ENCODE assay signal across 9 cellular contexts in the genomic region with DNA sequence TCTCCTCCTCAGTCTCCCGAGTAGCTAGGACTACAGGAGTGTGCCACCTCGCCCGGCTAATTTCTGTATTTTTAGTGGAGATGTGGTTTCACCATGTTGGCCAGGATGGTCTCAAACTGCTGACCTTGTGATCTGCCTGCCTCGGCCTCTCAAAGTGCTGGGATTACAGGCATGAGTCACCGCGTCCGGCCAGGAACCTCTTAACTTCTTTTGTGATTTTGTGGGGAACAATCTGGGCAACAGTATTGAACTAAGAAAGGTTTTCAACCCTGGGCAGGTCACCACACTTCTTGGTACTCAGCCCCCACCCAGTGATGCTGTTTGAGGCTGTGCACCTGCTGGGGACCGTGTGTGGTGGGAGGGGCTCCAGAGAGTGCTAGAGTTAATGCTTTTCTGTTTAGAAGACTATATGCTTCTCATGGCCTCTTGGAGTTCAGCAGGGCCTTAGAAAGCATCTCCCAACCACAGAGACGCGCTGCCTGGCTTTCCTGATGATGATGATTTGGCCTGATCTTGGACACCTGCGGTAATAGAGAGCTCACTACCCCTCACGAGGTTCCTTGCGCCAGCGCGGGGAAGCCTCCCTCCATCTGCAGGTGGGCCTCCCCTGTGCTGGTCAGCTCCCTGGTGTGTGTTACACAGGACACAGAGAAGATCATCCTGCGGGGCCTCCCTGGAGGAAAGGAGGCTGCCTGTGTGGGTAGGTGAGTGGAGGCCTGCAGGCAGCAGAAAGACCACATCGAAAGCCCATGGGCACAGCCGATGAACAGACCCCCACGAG. TPM values are rescaled to one million over a fixed set of nuclear protein-coding genes. Genes with fewer than 3 reads are reported as not detected.
DNase-seq lines count a peak whose midpoint lies in the region; ATAC-seq and TF ChIP-seq lines count a peak whose summit lies in the region.
"Had no signal": no experiment of that assay in that cellular context is flagged by ENCODE, and none has a peak within 500 bp of the region (broad histone marks: within the 10 kb centered on the region; RNA-seq: fewer than 3 reads in every experiment).

No MANE protein-coding gene starts in this region.

- intact Hi-C loops in Caco-2 (cut with micrococcal nuclease; ENCODE audit: unreplicated experiment): loop anchor here (5.0 kb wide), 1 partner anchor 53 kb away; a partner anchor contains a TSS

- TF ChIP-seq CTCF in Caco-2 (IDR thresholded peaks at IDR 0.05; ENCODE audit: insufficient read depth in 1 of 2, low read depth in 1 of 2, low read length in 1 of 2, severe bottlenecking in 1 of 2, unreplicated experiment in 1 of 2) (no peak), neural progenitor cell (IDR thresholded peaks at IDR 0.05) (no peak)

- no peaks in the 10 kb centered on the region for H3K79me2 ChIP-seq in neural progenitor cell (ENCODE audit: low read depth)

- peak overlapping the region; percentile 98 for H3K4me2 ChIP-seq in neural progenitor cell

- H3K4me1 ChIP-seq in Caco-2: no peaks in the 10 kb centered on the region
- H3K4me1 ChIP-seq in neural progenitor cell: no peaks in the 10 kb centered on the region

- peak overlapping the region; percentile 81 for H3K27ac Mint-ChIP-seq in Caco-2 (ENCODE audit: unreplicated experiment)
- H3K27ac Mint-ChIP-seq in IgD-negative memory B cell: peak overlapping the region in 1 of 3 donors; percentile 22
- peak overlapping the region; percentile 94 for H3K27ac Mint-ChIP-seq in neural progenitor cell

- H3K4me3 ChIP-seq in Caco-2 (ENCODE audit: low read depth, low read length) (peak overlapping the region; percentile 95; the same call in 1 of the 2 replicates), neural progenitor cell (peak overlapping the region; percentile 96)

- peaks cover 4% of the 10 kb centered on the region for H3F3A ChIP-seq in neural progenitor cell (ENCODE audit: low read depth)

- H3K27me3 ChIP-seq in Caco-2 (replicated peaks; ENCODE audit: control insufficient read depth, insufficient read depth, low read length) (no peaks in the 10 kb centered on the region), neural progenitor cell (peaks cover 12% of the 10 kb centered on the region)

- no peak overlapping the region for H2AFZ ChIP-seq in neural progenitor cell (replicated peaks)

- TSS peak; percentile 22 for BruUV-seq in Caco-2 (replicated peaks; lab: Mats Ljungman, UMichigan)

- no peak for ATAC-seq in HG02623 (IDR thresholded peaks at IDR 0.05; ENCODE audit: unreplicated experiment)

- POLR2A ChIA-PET in Caco-2 (lab: Charles Lee): interaction anchor here (0.6 to 2.6 kb wide), 2 partner anchors 10 to 32 kb away, joined by 4 to 13 read pairs; no protein-coding TSS in a partner anchor

- CTCF ChIA-PET in Caco-2 (lab: Charles Lee): interaction anchor here (0.5 to 1.8 kb wide), 5 partner anchors 9 to 52 kb away, joined by 3 to 6 read pairs (median 3); no protein-coding TSS in a partner anchor

- DNase-seq in Caco-2 (no peak), neural progenitor cell (ENCODE audit: low spot score) (no peak), A172 (ENCODE audit: low spot score) (no peak)
- no peak for DNase-seq in activated CD4-positive, alpha-beta T cell treated with anti-CD3 and anti-CD28 coated beads for 1 hour
- DNase-seq: cortex of kidney had no signal

- H3K4me1 Mint-ChIP-seq in Caco-2 (ENCODE audit: low read depth, unreplicated experiment): peaks cover 8% of the 10 kb centered on the region
- peaks cover 9 to 12% (median 12%) of the 10 kb centered on the region in 3 donors for H3K4me1 Mint-ChIP-seq in IgD-negative memory B cell
- H3K4me1 Mint-ChIP-seq in neural progenitor cell: peaks cover 19% of the 10 kb centered on the region

- peaks cover 7% of the 10 kb centered on the region for H4K20me1 ChIP-seq in neural progenitor cell (ENCODE audit: low read depth)

- no peaks in the 10 kb centered on the region for H3K27me3 Mint-ChIP-seq in Caco-2 (ENCODE audit: insufficient read depth, unreplicated experiment)
- H3K27me3 Mint-ChIP-seq in IgD-negative memory B cell: peaks cover 8% of the 10 kb centered on the region
- peaks cover 2% of the 10 kb centered on the region for H3K27me3 Mint-ChIP-seq in neural progenitor cell (ENCODE audit: insufficient read depth, low read depth)

- H3K27ac ChIP-seq in cingulate gyrus (ENCODE audit: low read depth, low read length): peak overlapping the region; percentile 47
- H3K27ac ChIP-seq in neural progenitor cell: no peak overlapping the region

- H3K9me3 ChIP-seq in Caco-2 (no peaks in the 10 kb centered on the region), neural progenitor cell (ENCODE audit: low read depth) (no peaks in the 10 kb centered on the region)
- H3K9me3 ChIP-seq: mucosa of descending colon had no signal

- no peaks in the 10 kb centered on the region for H3K36me3 ChIP-seq in Caco-2 (ENCODE audit: control insufficient read depth, insufficient read depth, low read length)
- no peaks in the 10 kb centered on the region for H3K36me3 ChIP-seq in neural progenitor cell

- no peak overlapping the region for H3K9ac ChIP-seq in neural progenitor cell

- peak overlapping the region; percentile 92 for H3K4me3 Mint-ChIP-seq in Caco-2 (ENCODE audit: unreplicated experiment)
- H3K4me3 Mint-ChIP-seq in IgD-negative memory B cell: peak overlapping the region; percentile 74 to 90 (median 83)
- peak overlapping the region; percentile 99 for H3K4me3 Mint-ChIP-seq in neural progenitor cell

- no peaks in the 10 kb centered on the region for H3K9me3 Mint-ChIP-seq in Caco-2 (ENCODE audit: unreplicated experiment)
- no peaks in the 10 kb centered on the region for H3K9me3 Mint-ChIP-seq in IgD-negative memory B cell
- H3K9me3 Mint-ChIP-seq in neural progenitor cell: no peaks in the 10 kb centered on the region

- H3K36me3 Mint-ChIP-seq in Caco-2 (ENCODE audit: insufficient read depth, unreplicated experiment): no peaks in the 10 kb centered on the region
- H3K36me3 Mint-ChIP-seq in IgD-negative memory B cell: peaks cover 4% of the 10 kb centered on the region
- peaks cover 5% of the 10 kb centered on the region for H3K36me3 Mint-ChIP-seq in neural progenitor cell

RNA-seq across cellular contexts. Expression of a gene that starts 1.2 kb away (rescaled TPM):
- 3.4 and 5.5 TPM in 2 replicates for total RNA-seq in Caco-2 (2022)
- 1.2 TPM for polyA plus RNA-seq in IgD-negative memory B cell
- total RNA-seq in neural progenitor cell (ENCODE audit: low replicate concordance): 1.0 and 7.8 TPM in 2 replicates
- 1.2 and 2.9 TPM in 2 replicates for total RNA-seq in A172 (2014; rRNA removed; shearing (Covaris generic))

RNA-seq across cellular contexts. Expression of a gene that starts 17.5 kb away (rescaled TPM):
- total RNA-seq in Caco-2 (2022) (55.5 and 60.7 TPM in 2 replicates), neural progenitor cell (ENCODE audit: low replicate concordance) (32.6 and 65.5 TPM in 2 replicates)
- 27.0 TPM for polyA plus RNA-seq in IgD-negative memory B cell
- 28.0 and 36.6 TPM in 2 replicates for total RNA-seq in A172 (2014; rRNA removed; shearing (Covaris generic))

RNA-seq across cellular contexts. Expression of a gene that starts 18.2 kb away (rescaled TPM):
- total RNA-seq in Caco-2 (2022) (260 and 262 TPM in 2 replicates), neural progenitor cell (ENCODE audit: low replicate concordance) (32.4 and 94.1 TPM in 2 replicates)
- polyA plus RNA-seq in IgD-negative memory B cell: 2.7 TPM
- 64.9 and 65.0 TPM in 2 replicates for total RNA-seq in A172 (2014; rRNA removed; shearing (Covaris generic))

RNA-seq across cellular contexts. Expression of a gene that starts 55.5 kb away (rescaled TPM):
- total RNA-seq in Caco-2 (2022) (1.3 and 1.4 TPM in 2 replicates), neural progenitor cell (ENCODE audit: low replicate concordance) (0.37 TPM in 1 of 2 replicates, not detected in the other)
- 0.59 TPM for polyA plus RNA-seq in IgD-negative memory B cell
- 13.4 and 15.4 TPM in 2 replicates for total RNA-seq in A172 (2014; rRNA removed; shearing (Covaris generic))
